In genomic region chr19:18900700-18901502, GRCh38 we compare ENCODE assay signal across 32 cellular contexts. TPM values are rescaled to one million over a fixed set of nuclear protein-coding genes. Genes with fewer than 3 reads are reported as not detected.
"Had no signal": no experiment of that assay in that cellular context is flagged by ENCODE, and none has a peak within 500 bp of the region (broad histone marks: within the 10 kb centered on the region; RNA-seq: fewer than 3 reads in every experiment).

No MANE protein-coding gene starts in this region.

- H3K4me3 ChIP-seq: breast epithelium, skin epidermis, stomach, thyroid gland, upper lobe of left lung had no signal

- H3K4me1 ChIP-seq: breast epithelium had no signal

- H3K4me1 Mint-ChIP-seq: endodermal cell had no signal

- H3K9me3 ChIP-seq: breast epithelium, stomach, thyroid gland, upper lobe of left lung had no signal

- H3K9me3 Mint-ChIP-seq: activated naive CD4-positive, alpha-beta T cell treated with anti-CD3 and anti-CD28 coated beads, Interleukin-2, amount 50 U/mL, for 72 hours; dendritic cell treated with granulocyte-macrophage colony-stimulating factor and Interleukin-4, amounts not matched to agents 40 ng/mL and 50 ng/mL, for 4 days; endodermal cell; immature natural killer cell; memory B cell; naive thymus-derived CD4-positive, alpha-beta T cell; stimulated activated memory B cell treated with anti-CD40 and anti-IgM and Interleukin-4, amounts not matched to agents 10 μg/mL and 1 μg/mL and 100 μg/mL, for 72 hours had no signal

- H3K27me3 ChIP-seq: breast epithelium, thyroid gland had no signal

- H3K36me3 ChIP-seq: breast epithelium had no signal

- ATAC-seq: activated CD4-positive, CD25-positive, alpha-beta regulatory T cell treated with anti-CD3 and anti-CD28 coated beads, Interleukin-2, amount 50 U/mL, for 24 hours; activated naive CD4-positive, alpha-beta T cell treated with anti-CD3 and anti-CD28 coated beads, Interleukin-2, amount 50 U/mL, for 72 hours; esophagus mucosa; left colon; naive thymus-derived CD4-positive, alpha-beta T cell; sciatic nerve; stimulated activated memory B cell treated with anti-CD40 and anti-IgM and Interleukin-4, amounts not matched to agents 10 μg/mL and 1 μg/mL and 100 μg/mL, for 72 hours had no signal

- H3K27ac ChIP-seq: breast epithelium, skin epidermis, stomach, thyroid gland, upper lobe of left lung, WERI-Rb-1 had no signal

- H3K36me3 Mint-ChIP-seq: activated naive CD4-positive, alpha-beta T cell treated with anti-CD3 and anti-CD28 coated beads, Interleukin-2, amount 50 U/mL, for 72 hours had no signal

- H3K27ac Mint-ChIP-seq: activated naive CD4-positive, alpha-beta T cell treated with anti-CD3 and anti-CD28 coated beads, Interleukin-2, amount 50 U/mL, for 72 hours; dendritic cell treated with granulocyte-macrophage colony-stimulating factor and Interleukin-4, amounts not matched to agents 40 ng/mL and 50 ng/mL, for 4 days; endodermal cell; immature natural killer cell; memory B cell; naive thymus-derived CD4-positive, alpha-beta T cell; stimulated activated memory B cell treated with anti-CD40 and anti-IgM and Interleukin-4, amounts not matched to agents 10 μg/mL and 1 μg/mL and 100 μg/mL, for 72 hours had no signal

- H3K4me3 Mint-ChIP-seq: dendritic cell treated with granulocyte-macrophage colony-stimulating factor and Interleukin-4, amounts not matched to agents 40 ng/mL and 50 ng/mL, for 4 days; endodermal cell; immature natural killer cell; memory B cell; naive thymus-derived CD4-positive, alpha-beta T cell; stimulated activated memory B cell treated with anti-CD40 and anti-IgM and Interleukin-4, amounts not matched to agents 10 μg/mL and 1 μg/mL and 100 μg/mL, for 72 hours had no signal

- DNase-seq: activated CD4-positive, alpha-beta T cell treated with anti-CD3 and anti-CD28 coated beads for 48 hours; activated CD4-positive, alpha-beta T cell treated with anti-CD3 and anti-CD28 coated beads, Interleukin-2, amount 50 U/mL, for 48 hours; activated naive CD4-positive, alpha-beta T cell; activated T-cell treated with anti-CD3 and anti-CD28 coated beads, Interleukin-2, amount 50 U/mL, for 48 hours; central memory CD4-positive, alpha-beta T cell; endodermal cell; foreskin fibroblast; head of caudate nucleus; hypothalamus; immature natural killer cell; kidney; left colon; midbrain; naive thymus-derived CD4-positive, alpha-beta T cell; occipital lobe; stimulated activated CD4-positive, alpha-beta T cell treated with anti-CD3 and anti-CD28 coated beads, Interleukin-4, amount 100 ng/mL, for 4 hours; stimulated activated CD8-positive, alpha-beta memory T cell treated with anti-CD3 and anti-CD28 coated beads, Interleukin-4, amount 100 ng/mL, for 48 hours; stomach; T-helper 9 cell; thyroid gland; WERI-Rb-1 had no signal

RNA-seq across cellular contexts. Expression of gene CERS1, which starts 4.9 kb away (rescaled TPM):
- total RNA-seq: esophagus mucosa; naive thymus-derived CD4-positive, alpha-beta T cell; T-helper 1 cell treated with Interleukin-12 subunit alpha and Interleukin-12 subunit beta and Interleukin-4 antibody, amounts not matched to agents 30 ng/mL and 1 ng/mL, for 36 hours had no signal
